11 cellular contexts compared by ENCODE assay signal in the genomic region with DNA sequence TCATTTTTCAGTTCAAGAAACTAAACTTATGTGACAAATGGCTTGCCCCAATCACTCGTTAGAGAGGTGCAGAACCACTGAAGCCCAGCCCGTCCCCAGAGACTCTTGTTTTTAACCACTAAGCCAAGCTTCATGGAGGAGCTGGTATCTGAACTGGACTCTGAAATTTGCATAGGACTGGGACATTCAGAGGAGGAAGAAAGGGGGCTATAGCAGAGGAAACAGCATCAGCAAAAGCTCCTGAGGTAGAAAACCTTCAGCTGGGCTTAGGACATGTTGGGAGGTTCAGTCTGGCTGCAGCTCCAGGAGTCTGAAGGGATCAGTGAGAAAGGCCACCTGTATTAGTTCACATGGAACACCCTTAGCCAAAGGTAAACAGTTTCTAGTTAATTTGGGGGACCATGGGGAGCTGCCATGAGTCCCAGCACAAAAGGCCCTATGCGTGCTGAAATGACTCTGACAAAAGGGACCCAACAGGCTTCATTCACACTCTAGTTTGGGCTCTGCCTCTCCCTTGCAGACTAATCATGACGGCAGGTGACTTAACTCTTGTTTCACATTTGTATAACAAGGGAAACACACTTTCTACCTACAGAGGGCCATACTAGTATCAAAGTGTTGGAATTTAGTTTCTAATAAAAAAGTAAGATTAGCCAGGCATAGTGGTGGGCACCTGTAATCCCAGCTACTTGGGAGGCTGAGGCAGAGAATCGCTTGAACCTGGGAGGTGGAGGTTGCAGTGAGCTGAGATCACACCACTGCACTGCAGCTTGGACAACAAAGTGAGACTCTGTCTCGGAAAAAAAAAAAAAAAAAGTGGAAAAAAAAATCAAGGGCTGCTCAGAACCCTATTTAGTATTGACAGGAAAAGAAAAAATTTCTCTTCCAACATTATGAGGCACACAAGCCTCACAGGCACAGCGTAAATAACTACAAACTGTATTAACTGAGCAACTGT. TPM values are rescaled to one million over a fixed set of nuclear protein-coding genes. Genes with fewer than 3 reads are reported as not detected.
DNase-seq lines count a peak whose midpoint lies in the region; ATAC-seq and TF ChIP-seq lines count a peak whose summit lies in the region.
"Had no signal": no experiment of that assay in that cellular context is flagged by ENCODE, and none has a peak within 500 bp of the region (broad histone marks: within the 10 kb centered on the region; RNA-seq: fewer than 3 reads in every experiment).

No MANE protein-coding gene starts in this region.

- CTCF ChIA-PET in GM10248 (lab: Yijun Ruan, JAX), result interaction anchor here (0.6 to 2.8 kb wide), 11 partner anchors 8 to 177 kb away, joined by 3 to 17 read pairs (median 4); partner anchors contain the start of genes FBXO10 and TOMM5

- H3K9ac ChIP-seq in OCI-LY1 (ENCODE audit: low read length), result peak overlapping the region; percentile 75

- no peak overlapping the region for H3K4me3 Mint-ChIP-seq in activated CD4-positive, alpha-beta T cell treated with anti-CD3 and anti-CD28 coated beads, Interleukin-2, amount 10 ng/mL, durations not matched to agents 24 days and 14 days
- H3K4me3 Mint-ChIP-seq: activated naive CD4-positive, alpha-beta T cell treated with anti-CD3 and anti-CD28 coated beads for 36 hours had no signal

- H3K9me3 ChIP-seq in OCI-LY1 (ENCODE audit: low read length), result peaks cover 18% of the 10 kb centered on the region

- H3K4me1 Mint-ChIP-seq in activated CD4-positive, alpha-beta T cell treated with anti-CD3 and anti-CD28 coated beads, Interleukin-2, amount 10 ng/mL, durations not matched to agents 24 days and 14 days, result peaks cover 2% of the 10 kb centered on the region

- peaks cover 19% of the 10 kb centered on the region for H3K9me3 Mint-ChIP-seq in activated CD4-positive, alpha-beta T cell treated with anti-CD3 and anti-CD28 coated beads, Interleukin-2, amount 10 ng/mL, durations not matched to agents 24 days and 14 days

- H3K36me3 ChIP-seq in OCI-LY1 (ENCODE audit: insufficient read depth, low read length), result peaks cover 50% of the 10 kb centered on the region
- H3K36me3 ChIP-seq in brain microvascular endothelial cell (replicated peaks), result no peaks in the 10 kb centered on the region

- no peak for TF ChIP-seq CTCF in GM10248 (IDR thresholded peaks at IDR 0.05; ENCODE audit: control extremely low read depth, extremely low read depth, low read depth, missing control alignments)
- TF ChIP-seq CTCF in OCI-LY1 (IDR thresholded peaks at IDR 0.05; ENCODE audit: low read length), result no peak
- no peak for TF ChIP-seq CTCF in brain microvascular endothelial cell (IDR thresholded peaks at IDR 0.05; ENCODE audit: low read depth, low read length, missing control alignments)

- ATAC-seq in GM19463 (IDR thresholded peaks at IDR 0.05; ENCODE audit: unreplicated experiment) (peak; percentile 69), HG02943 (IDR thresholded peaks at IDR 0.05; ENCODE audit: low read depth, unreplicated experiment) (peak; percentile 72)

- intact Hi-C loops in activated CD4-positive, alpha-beta T cell treated with anti-CD3 and anti-CD28 coated beads, Interleukin-2, amount 10 ng/mL, durations not matched to agents 24 days and 14 days (cut with micrococcal nuclease), result no loop called here

- no peaks in the 10 kb centered on the region for H4K20me1 ChIP-seq in OCI-LY1 (ENCODE audit: insufficient read depth, low read length)

- H3K9me2 ChIP-seq in OCI-LY1 (ENCODE audit: low read depth, low read length), result no peaks in the 10 kb centered on the region

- peaks cover 80% of the 10 kb centered on the region for H3K4me1 ChIP-seq in OCI-LY1 (ENCODE audit: insufficient read depth, low read length, severe bottlenecking)

- peaks cover 29% of the 10 kb centered on the region for H3K79me2 ChIP-seq in OCI-LY1 (ENCODE audit: insufficient read depth, low read length)

- H3K27me3 ChIP-seq in OCI-LY1 (ENCODE audit: insufficient read depth, low read length), result no peaks in the 10 kb centered on the region
- no peaks in the 10 kb centered on the region for H3K27me3 ChIP-seq in brain microvascular endothelial cell (replicated peaks)

- H3K27me3 Mint-ChIP-seq in activated CD4-positive, alpha-beta T cell treated with anti-CD3 and anti-CD28 coated beads, Interleukin-2, amount 10 ng/mL, durations not matched to agents 24 days and 14 days, result no peaks in the 10 kb centered on the region

- H3K4me3 ChIP-seq in OCI-LY1 (ENCODE audit: low read depth, low read length, poor library complexity, severe bottlenecking) (peak overlapping the region; percentile 60), brain microvascular endothelial cell (ENCODE audit: low read depth, low read length) (no peak overlapping the region)

- POLR2A ChIA-PET in GM10248 (lab: Yijun Ruan, JAX), result interaction anchor here (0.9 to 2.5 kb wide), 2 partner anchors 9 to 101 kb away, joined by 3 to 12 read pairs; partner anchors contain the start of genes FBXO10 and ZBTB5

- peak overlapping the region; percentile 74 for H3K4me2 ChIP-seq in OCI-LY1 (ENCODE audit: low read length)

- no peak overlapping the region for H2AFZ ChIP-seq in OCI-LY1 (ENCODE audit: low read length)

- H3K27ac Mint-ChIP-seq in activated CD4-positive, alpha-beta T cell treated with anti-CD3 and anti-CD28 coated beads, Interleukin-2, amount 10 ng/mL, durations not matched to agents 24 days and 14 days, result no peak overlapping the region
- H3K27ac Mint-ChIP-seq: activated naive CD4-positive, alpha-beta T cell treated with anti-CD3 and anti-CD28 coated beads for 36 hours had no signal

- peaks cover 5% of the 10 kb centered on the region for H3K36me3 Mint-ChIP-seq in activated CD4-positive, alpha-beta T cell treated with anti-CD3 and anti-CD28 coated beads, Interleukin-2, amount 10 ng/mL, durations not matched to agents 24 days and 14 days (ENCODE audit: low read depth)

- H3K27ac ChIP-seq in OCI-LY1 (ENCODE audit: low read depth, low read length, poor library complexity, severe bottlenecking) (peak overlapping the region; percentile 100), brain microvascular endothelial cell (no peak overlapping the region)

- peaks cover 7% of the 10 kb centered on the region; the same call in 1 of the 2 replicates for H3F3A ChIP-seq in OCI-LY1 (ENCODE audit: insufficient read depth, low read length)

- in situ Hi-C loops in G401 (cut with HindIII; ENCODE audit: low sequenced_read_pairs), result no loop called here
- in situ Hi-C loops in brain microvascular endothelial cell (cut with HindIII; ENCODE audit: low pct_ligation_motif_present, low sequenced_read_pairs), result no loop called here

- DNase-seq in GM10248 (ENCODE audit: extremely low spot score) (peak; percentile 55), G401 (ENCODE audit: low spot score) (no peak), brain microvascular endothelial cell (no peak)
- no peak for DNase-seq in activated CD4-positive, alpha-beta T cell treated with anti-CD3 and anti-CD28 coated beads, Interleukin-2, amount 10 ng/mL, durations not matched to agents 24 days and 14 days
- no peak for DNase-seq in stimulated activated CD4-positive, alpha-beta T cell treated with anti-CD3 and anti-CD28 coated beads, Interleukin-2, amount 100 ng/mL, for 48 hours
- DNase-seq: activated naive CD4-positive, alpha-beta T cell treated with anti-CD3 and anti-CD28 coated beads for 36 hours; EL; NCI-H1092 had no signal

RNA-seq across cellular contexts. Expression of gene FBXO10, which starts 10.2 kb away (rescaled TPM):
- total RNA-seq in G401 (2014; rRNA removed; shearing (Covaris generic)), result 17.5 and 32.2 TPM in 2 replicates
- 1.9 and 2.7 TPM in 2 replicates for total RNA-seq in activated CD4-positive, alpha-beta T cell treated with anti-CD3 and anti-CD28 coated beads, Interleukin-2, amount 10 ng/mL, durations not matched to agents 24 days and 14 days

RNA-seq across cellular contexts. Expression of gene TOMM5, which starts 26.5 kb away (rescaled TPM):
- total RNA-seq in G401 (2014; rRNA removed; shearing (Covaris generic)), result 353 and 360 TPM in 2 replicates
- 186 and 193 TPM in 2 replicates for total RNA-seq in activated CD4-positive, alpha-beta T cell treated with anti-CD3 and anti-CD28 coated beads, Interleukin-2, amount 10 ng/mL, durations not matched to agents 24 days and 14 days
